Comparison of ENCODE assay signal across 31 cellular contexts in genomic region chr18:13762690-13763439, GRCh38.
"Had no signal": no experiment of that assay in that cellular context is flagged by ENCODE, and none has a peak within 500 bp of the region (broad histone marks: within the 10 kb centered on the region; RNA-seq: fewer than 3 reads in every experiment).

No MANE protein-coding gene starts in this region.

- H3K27me3 Mint-ChIP-seq: activated naive CD4-positive, alpha-beta T cell treated with anti-CD3 and anti-CD28 coated beads, Interleukin-2, amount 10 ng/mL, durations not matched to agents 7 days and 5 days; activated T-cell treated with anti-CD3 and anti-CD28 coated beads, Interleukin-2, amount 50 U/mL, for 24 hours; brain; effector memory CD8-positive, alpha-beta T cell; naive thymus-derived CD4-positive, alpha-beta T cell had no signal

- H3K4me3 ChIP-seq: ascending aorta, cardiac muscle cell, gastrocnemius medialis, pancreas, psoas muscle, spleen, tibial nerve had no signal

- H3K27me3 ChIP-seq: ascending aorta, cardiac muscle cell, gastrocnemius medialis, pancreas, spleen, tibial nerve had no signal

- H3K9me3 ChIP-seq: gastrocnemius medialis, pancreas, psoas muscle had no signal

- H3K27ac ChIP-seq: ascending aorta, cardiac muscle cell, gastrocnemius medialis, pancreas, psoas muscle, spleen, tibial nerve had no signal

- H3K27ac Mint-ChIP-seq: activated CD4-positive, alpha-beta memory T cell treated with anti-CD3 and anti-CD28 coated beads, Interleukin-2, amount 10 ng/mL, durations not matched to agents 7 days and 5 days; activated CD4-positive, alpha-beta T cell treated with anti-CD3 and anti-CD28 coated beads, Interleukin-2, amount 10 ng/mL, durations not matched to agents 7 days and 5 days; activated naive CD4-positive, alpha-beta T cell treated with anti-CD3 and anti-CD28 coated beads, Interleukin-2, amount 10 ng/mL, durations not matched to agents 7 days and 5 days; activated naive CD8-positive, alpha-beta T cell treated with anti-CD3 and anti-CD28 coated beads, Interleukin-2, amount 10 ng/mL, durations not matched to agents 7 days and 5 days; activated T-cell treated with anti-CD3 and anti-CD28 coated beads, Interleukin-2, amount 50 U/mL, for 24 hours; brain; naive thymus-derived CD4-positive, alpha-beta T cell; WTC11 had no signal

- H3K4me1 ChIP-seq: ascending aorta, pancreas, spleen, tibial nerve had no signal

- DNase-seq: activated CD4-positive, alpha-beta memory T cell treated with anti-CD3 and anti-CD28 coated beads, Interleukin-2, amount 10 ng/mL, durations not matched to agents 7 days and 5 days; activated CD4-positive, alpha-beta T cell treated with anti-CD3 and anti-CD28 coated beads for 1 hour; activated CD4-positive, alpha-beta T cell treated with anti-CD3 and anti-CD28 coated beads, Interleukin-2, amount 10 ng/mL, durations not matched to agents 7 days and 5 days; activated CD8-positive, alpha-beta memory T cell treated with anti-CD3 and anti-CD28 coated beads, Interleukin-2, amount 50 U/mL, for 48 hours; activated gamma-delta T cell; activated naive CD4-positive, alpha-beta T cell treated with anti-CD3 and anti-CD28 coated beads, Interleukin-2, amount 10 ng/mL, durations not matched to agents 7 days and 5 days; activated naive CD8-positive, alpha-beta T cell treated with anti-CD3 and anti-CD28 coated beads, Interleukin-2, amount 10 ng/mL, durations not matched to agents 7 days and 5 days; activated T-cell treated with anti-CD3 and anti-CD28 coated beads, Interleukin-2, amount 50 U/mL, for 24 hours; cortex of kidney; effector memory CD8-positive, alpha-beta T cell; erythroblast; gastrocnemius medialis; glutamatergic neuron; hippocampal formation; immature natural killer cell; kidney; mammary epithelial cell; naive thymus-derived CD4-positive, alpha-beta T cell; nucleus accumbens; pancreas; psoas muscle; spleen; stimulated activated naive CD4-positive, alpha-beta T cell; T-helper 2 cell had no signal

- H3K4me1 Mint-ChIP-seq: activated CD4-positive, alpha-beta T cell treated with anti-CD3 and anti-CD28 coated beads, Interleukin-2, amount 10 ng/mL, durations not matched to agents 7 days and 5 days; activated naive CD8-positive, alpha-beta T cell treated with anti-CD3 and anti-CD28 coated beads, Interleukin-2, amount 10 ng/mL, durations not matched to agents 7 days and 5 days; brain; immature natural killer cell; neural crest cell; WTC11 had no signal

- H3K4me3 Mint-ChIP-seq: activated CD4-positive, alpha-beta memory T cell treated with anti-CD3 and anti-CD28 coated beads, Interleukin-2, amount 10 ng/mL, durations not matched to agents 7 days and 5 days; activated CD4-positive, alpha-beta T cell treated with anti-CD3 and anti-CD28 coated beads, Interleukin-2, amount 10 ng/mL, durations not matched to agents 7 days and 5 days; activated naive CD4-positive, alpha-beta T cell treated with anti-CD3 and anti-CD28 coated beads, Interleukin-2, amount 10 ng/mL, durations not matched to agents 7 days and 5 days; activated naive CD8-positive, alpha-beta T cell treated with anti-CD3 and anti-CD28 coated beads, Interleukin-2, amount 10 ng/mL, durations not matched to agents 7 days and 5 days; activated T-cell treated with anti-CD3 and anti-CD28 coated beads, Interleukin-2, amount 50 U/mL, for 24 hours; brain; effector memory CD8-positive, alpha-beta T cell; immature natural killer cell; naive thymus-derived CD4-positive, alpha-beta T cell; neural crest cell; WTC11 had no signal

- ATAC-seq: effector memory CD8-positive, alpha-beta T cell; gastrocnemius medialis; left lobe of liver; naive thymus-derived CD4-positive, alpha-beta T cell; pancreas; psoas muscle; WTC11 had no signal
